In genomic region chr2:17975401-17975800, GRCh38 we compare ENCODE assay signal across 17 cellular contexts.
"Had no signal": no experiment of that assay in that cellular context is flagged by ENCODE, and none has a peak within 500 bp of the region (broad histone marks: within the 10 kb centered on the region; RNA-seq: fewer than 3 reads in every experiment).

No MANE protein-coding gene starts in this region.

- H3K4me3 Mint-ChIP-seq: mesothelial cell of epicardium, natural killer cell, neural crest cell had no signal

- H3K4me3 ChIP-seq: colonic mucosa, heart right ventricle, skin epidermis, testis, transverse colon had no signal

- H3K36me3 Mint-ChIP-seq: mesothelial cell of epicardium, natural killer cell had no signal

- H3K27me3 ChIP-seq: colonic mucosa, heart right ventricle, testis, transverse colon had no signal

- H3K9me3 ChIP-seq: colonic mucosa, testis, transverse colon had no signal

- H3K9me3 Mint-ChIP-seq: mesothelial cell of epicardium, neural crest cell had no signal

- H3K36me3 ChIP-seq: colonic mucosa, heart right ventricle, transverse colon had no signal

- ATAC-seq: heart right ventricle, left lobe of liver, natural killer cell, sciatic nerve had no signal

- DNase-seq: colonic mucosa; dermis blood vessel endothelial cell; heart right ventricle; hypothalamus; islet precursor cell; mammary epithelial cell; natural killer cell; posterior cingulate gyrus; stimulated activated CD4-positive, alpha-beta T cell treated with anti-CD3 and anti-CD28 coated beads, Interleukin-12 subunit alpha, Interleukin-12 subunit beta, amount 100 ng/mL, for 4 hours; stimulated activated naive CD4-positive, alpha-beta T cell treated with Interleukin-2 at 50 U/mL for 16 hours; testis; transverse colon had no signal

- H3K4me1 Mint-ChIP-seq: natural killer cell had no signal

- H3K27ac Mint-ChIP-seq: mesothelial cell of epicardium, natural killer cell had no signal

- H3K27ac ChIP-seq: colonic mucosa, heart right ventricle, skin epidermis, testis had no signal

- H3K4me1 ChIP-seq: colonic mucosa, testis had no signal
